In genomic region chr1:159009704-159010361, GRCh38 we compare ENCODE assay signal across 8 cellular contexts. TPM values are rescaled to one million over a fixed set of nuclear protein-coding genes. Genes with fewer than 3 reads are reported as not detected.
DNase-seq lines count a peak whose midpoint lies in the region; ATAC-seq and TF ChIP-seq lines count a peak whose summit lies in the region.

Gene IFI16, plus strand, starts transcription at chr1:159009907. Its CDS starts 4,774 bp downstream, at chr1:159014681.

- in situ Hi-C loops in HAP-1 (cut with MboI; ENCODE audit: low sequenced_read_pairs), result no loop called here

- TF ChIP-seq CTCF in AG04449 (IDR thresholded peaks at IDR 0.05; ENCODE audit: insufficient read depth, low read length, missing control alignments), result no peak

- H3K4me1 ChIP-seq in HAP-1, result no peaks in the 10 kb centered on the region

- intact Hi-C loops in Right ventricle myocardium inferior (cut with DNase I), result no loop called here

- POLR2A ChIA-PET in AG04449 (lab: Yijun Ruan, JAX), result interaction anchor here (0.7 to 1.0 kb wide), 3 partner anchors 10 to 31 kb away, joined by 3 to 4 read pairs (median 3); no protein-coding TSS in a partner anchor
- POLR2A ChIA-PET in activated naive CD8-positive, alpha-beta T cell treated with anti-CD3 and anti-CD28 coated beads, Interleukin-2, amount 10 ng/mL, durations not matched to agents 7 days and 5 days (lab: Charles Lee), result interaction anchor here (0.6 to 2.9 kb wide), 8 partner anchors 9 to 915 kb away, joined by 3 to 20 read pairs (median 4); partner anchors contain the start of genes AIM2 and TAGLN2

- H3K9me3 Mint-ChIP-seq in activated naive CD8-positive, alpha-beta T cell treated with anti-CD3 and anti-CD28 coated beads, Interleukin-2, amount 10 ng/mL, durations not matched to agents 7 days and 5 days, result no peaks in the 10 kb centered on the region

- H3K4me3 ChIP-seq in AG04449 (ENCODE audit: low read depth, low read length), result peak within 1 kb of the TSS; percentile 60
- no peak within 1 kb of the TSS for H3K4me3 ChIP-seq in HAP-1

- peak within 1 kb of the TSS; percentile 96 for H3K27ac Mint-ChIP-seq in activated naive CD8-positive, alpha-beta T cell treated with anti-CD3 and anti-CD28 coated beads, Interleukin-2, amount 10 ng/mL, durations not matched to agents 7 days and 5 days

- H3K36me3 ChIP-seq in HAP-1 (replicated peaks), result no peaks in the 10 kb centered on the region

- peak; percentile 83 for DNase-seq in AG04449 (ENCODE audit: low read depth, low spot score)
- DNase-seq in RKO (ENCODE audit: low spot score), result peak; percentile 97
- no peak for DNase-seq in activated naive CD8-positive, alpha-beta T cell treated with anti-CD3 and anti-CD28 coated beads, Interleukin-2, amount 10 ng/mL, durations not matched to agents 7 days and 5 days
- DNase-seq in Right ventricle myocardium inferior (ENCODE audit: missing footprints), result no peak
- DNase-seq in putamen (ENCODE audit: low spot score), result peak; percentile 68
- no peak for DNase-seq in HAP-1 (ENCODE audit: low spot score in 2 of 2)

- peak within 1 kb of the TSS; percentile 90 for H3K4me3 Mint-ChIP-seq in activated naive CD8-positive, alpha-beta T cell treated with anti-CD3 and anti-CD28 coated beads, Interleukin-2, amount 10 ng/mL, durations not matched to agents 7 days and 5 days

- H3K9me3 ChIP-seq in HAP-1, result no peaks in the 10 kb centered on the region

- H3K4me1 Mint-ChIP-seq in activated naive CD8-positive, alpha-beta T cell treated with anti-CD3 and anti-CD28 coated beads, Interleukin-2, amount 10 ng/mL, durations not matched to agents 7 days and 5 days, result peaks cover 39% of the 10 kb centered on the region

- CTCF ChIA-PET in AG04449 (lab: Yijun Ruan, JAX), result interaction anchor here (0.6 to 1.8 kb wide), 4 partner anchors 10 to 735 kb away, joined by 3 to 4 read pairs (median 4); no protein-coding TSS in a partner anchor

- no peaks in the 10 kb centered on the region for H3K27me3 Mint-ChIP-seq in activated naive CD8-positive, alpha-beta T cell treated with anti-CD3 and anti-CD28 coated beads, Interleukin-2, amount 10 ng/mL, durations not matched to agents 7 days and 5 days

- peak; percentile 59 for ATAC-seq in GM18858 (IDR thresholded peaks at IDR 0.05; ENCODE audit: unreplicated experiment)
- peak; percentile 65 for ATAC-seq in HG03095 (IDR thresholded peaks at IDR 0.05; ENCODE audit: unreplicated experiment)
- peak; percentile 66 for ATAC-seq in activated naive CD8-positive, alpha-beta T cell treated with anti-CD3 and anti-CD28 coated beads, Interleukin-2, amount 10 ng/mL, durations not matched to agents 7 days and 5 days (ENCODE audit: low read depth)
- peak; percentile 92 for ATAC-seq in Right ventricle myocardium inferior

- peaks cover 42% of the 10 kb centered on the region for H3K36me3 Mint-ChIP-seq in activated naive CD8-positive, alpha-beta T cell treated with anti-CD3 and anti-CD28 coated beads, Interleukin-2, amount 10 ng/mL, durations not matched to agents 7 days and 5 days

- no peaks in the 10 kb centered on the region for H3K27me3 ChIP-seq in HAP-1 (ENCODE audit: low read depth)

RNA-seq across cellular contexts. Expression of gene IFI16, which starts in this region (rescaled TPM):
- total RNA-seq in activated naive CD8-positive, alpha-beta T cell treated with anti-CD3 and anti-CD28 coated beads, Interleukin-2, amount 10 ng/mL, durations not matched to agents 7 days and 5 days, result 100 to 1,000 TPM; 295 to 300 TPM
- total RNA-seq in Right ventricle myocardium inferior, result 30.1 TPM

Comparison
In these comparisons a context has a peak if more than half of its experiments do, and no peak if none do; other contexts are left out.
1. DNase-seq: peak in AG04449 (single experiment), RKO (single experiment) and putamen (single experiment); none in activated naive CD8-positive, alpha-beta T cell treated with anti-CD3 and anti-CD28 coated beads, Interleukin-2, amount 10 ng/mL, durations not matched to agents 7 days and 5 days (single experiment), Right ventricle myocardium inferior (single experiment) and HAP-1 (0 of 2).
2. Peak in every context shown above with its lines, with median percentiles within 50 percentile points of each other: ATAC-seq.